In the genomic region with DNA sequence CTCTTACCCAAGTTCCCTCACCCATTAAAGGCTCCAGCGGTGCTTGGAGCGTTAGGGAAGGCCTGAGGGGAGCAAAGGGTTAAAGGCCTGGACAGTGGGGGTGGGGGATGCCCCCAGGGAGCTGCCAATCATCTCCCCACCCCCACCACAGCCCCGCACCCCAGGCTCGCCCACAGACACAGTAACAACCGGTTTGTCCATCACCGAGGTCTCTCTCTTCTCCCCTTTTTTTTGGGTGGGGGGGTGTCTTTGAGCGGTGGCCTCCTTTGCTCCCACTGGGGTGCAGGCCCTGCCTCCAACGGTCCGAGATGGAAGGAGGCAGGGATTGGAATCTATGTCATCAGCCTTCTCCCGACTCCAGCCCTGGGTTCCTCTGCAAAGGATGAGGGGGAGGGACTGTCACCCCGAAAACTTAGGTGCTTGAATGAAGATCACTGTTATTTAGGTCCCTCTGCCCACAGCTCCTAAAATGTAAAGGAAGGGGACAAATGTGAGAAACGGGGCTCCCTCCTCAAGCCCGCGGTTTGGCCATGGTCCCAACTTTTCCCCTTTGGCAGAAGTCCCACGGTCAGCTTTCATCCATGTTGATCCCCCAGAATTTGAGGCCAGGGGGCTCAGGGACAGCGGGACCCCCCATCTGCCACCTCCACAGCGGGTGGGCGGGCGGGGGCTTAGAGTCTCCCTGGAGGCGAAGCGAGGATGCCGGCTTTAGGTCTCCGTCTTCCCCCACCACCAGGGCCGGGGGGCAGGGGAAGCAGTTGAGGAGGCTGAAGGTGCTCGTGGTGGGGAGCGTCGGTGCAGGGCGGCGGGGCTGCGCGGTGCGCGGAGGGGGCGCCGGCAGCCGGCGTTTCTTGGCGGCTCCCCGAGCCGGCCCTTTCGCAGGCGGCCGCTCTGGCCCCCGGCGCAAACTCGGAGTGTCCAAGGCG, we compare ENCODE assay signal across 9 cellular contexts. TPM values are rescaled to one million over a fixed set of nuclear protein-coding genes. Genes with fewer than 3 reads are reported as not detected.
DNase-seq lines count a peak whose midpoint lies in the region; ATAC-seq, FAIRE-seq and TF ChIP-seq lines count a peak whose summit lies in the region.
"Had no signal": no experiment of that assay in that cellular context is flagged by ENCODE, and none has a peak within 500 bp of the region (broad histone marks: within the 10 kb centered on the region; RNA-seq: fewer than 3 reads in every experiment).

No MANE protein-coding gene starts in this region.

- H3K4me1 Mint-ChIP-seq in stimulated activated naive CD8-positive, alpha-beta T cell treated with anti-CD3 and anti-CD28 coated beads, Interleukin-15, Interleukin-2, amounts not matched to agents 100 ng/mL and 50 ng/mL, for 24 hours (ENCODE audit: low read depth): peaks cover 51% of the 10 kb centered on the region
- peaks cover 40% of the 10 kb centered on the region for H3K4me1 Mint-ChIP-seq in activated naive CD8-positive, alpha-beta T cell treated with anti-CD3 and anti-CD28 coated beads for 36 hours

- ATAC-seq in stimulated activated naive CD8-positive, alpha-beta T cell treated with anti-CD3 and anti-CD28 coated beads, Interleukin-15, Interleukin-2, amounts not matched to agents 100 U/mL and 50 U/mL, for 24 hours: no peak
- ATAC-seq in GM21825 (IDR thresholded peaks at IDR 0.05; ENCODE audit: unreplicated experiment) (no peak), foreskin keratinocyte (no peak)

- H3K4me1 ChIP-seq in mesodermal cell (ENCODE audit: control insufficient read depth, insufficient read depth, low read length, poor library complexity, severe bottlenecking) (peaks cover 23% of the 10 kb centered on the region), kidney (ENCODE audit: control insufficient read depth in 1 of 2, insufficient read depth in 1 of 2, low read depth in 1 of 2, low read length in 2 of 2) (peaks cover 3 to 9% of the 10 kb centered on the region in 2 donors), foreskin keratinocyte (no peaks in the 10 kb centered on the region)

- H3K4me3 Mint-ChIP-seq in stimulated activated naive CD8-positive, alpha-beta T cell treated with anti-CD3 and anti-CD28 coated beads, Interleukin-15, Interleukin-2, amounts not matched to agents 100 ng/mL and 50 ng/mL, for 24 hours: peak overlapping the region; percentile 81
- H3K4me3 Mint-ChIP-seq in activated naive CD8-positive, alpha-beta T cell treated with anti-CD3 and anti-CD28 coated beads for 36 hours: peak overlapping the region; percentile 75

- DNase-seq in stimulated activated naive CD8-positive, alpha-beta T cell treated with anti-CD3 and anti-CD28 coated beads, Interleukin-15, Interleukin-2, amounts not matched to agents 100 U/mL and 50 U/mL, for 24 hours: no peak
- peak; percentile 29 for DNase-seq in activated naive CD8-positive, alpha-beta T cell treated with anti-CD3 and anti-CD28 coated beads for 36 hours
- no peak for DNase-seq in SKM-1 (lab: John Stamatoyannopoulos, UW; ENCODE audit: unreplicated experiment)
- DNase-seq in kidney: no peak
- no peak for DNase-seq in foreskin keratinocyte
- DNase-seq: NCI-H748 treated with DMSO at 0.1 percent for 48 hours had no signal

- no peaks in the 10 kb centered on the region for H3K9me3 Mint-ChIP-seq in stimulated activated naive CD8-positive, alpha-beta T cell treated with anti-CD3 and anti-CD28 coated beads, Interleukin-15, Interleukin-2, amounts not matched to agents 100 ng/mL and 50 ng/mL, for 24 hours
- no peaks in the 10 kb centered on the region for H3K9me3 Mint-ChIP-seq in activated naive CD8-positive, alpha-beta T cell treated with anti-CD3 and anti-CD28 coated beads for 36 hours

- no peaks in the 10 kb centered on the region for H3K9me3 ChIP-seq in mesodermal cell (ENCODE audit: control insufficient read depth, low read length)
- H3K9me3 ChIP-seq in kidney (ENCODE audit: control insufficient read depth in 1 of 2, low read length in 2 of 2): no peaks in the 10 kb centered on the region

- FAIRE-seq in kidney (lab: Jason Lieb, UNC): no peak

- H3K27ac ChIP-seq in mesodermal cell (ENCODE audit: low read depth, low read length, severe bottlenecking) (no peak overlapping the region), kidney (ENCODE audit: low read depth in 2 of 2, low read length in 2 of 2) (no peak overlapping the region), foreskin keratinocyte (no peak overlapping the region)

- peaks cover 6% of the 10 kb centered on the region for H3K36me3 Mint-ChIP-seq in stimulated activated naive CD8-positive, alpha-beta T cell treated with anti-CD3 and anti-CD28 coated beads, Interleukin-15, Interleukin-2, amounts not matched to agents 100 ng/mL and 50 ng/mL, for 24 hours (ENCODE audit: low read depth)
- H3K36me3 Mint-ChIP-seq in activated naive CD8-positive, alpha-beta T cell treated with anti-CD3 and anti-CD28 coated beads for 36 hours: peaks cover 18% of the 10 kb centered on the region

- no peak overlapping the region for H3K27ac Mint-ChIP-seq in stimulated activated naive CD8-positive, alpha-beta T cell treated with anti-CD3 and anti-CD28 coated beads, Interleukin-15, Interleukin-2, amounts not matched to agents 100 ng/mL and 50 ng/mL, for 24 hours
- H3K27ac Mint-ChIP-seq in activated naive CD8-positive, alpha-beta T cell treated with anti-CD3 and anti-CD28 coated beads for 36 hours: no peak overlapping the region

- H3K9ac ChIP-seq in kidney (ENCODE audit: low read length in 2 of 2): no peak overlapping the region

- WGBS in mesodermal cell (ENCODE audit: insufficient coverage in 2 of 2), 2 experiments: 1 to 2% methylated on average over 28 of the region's 47 CpGs

- peaks cover 62% of the 10 kb centered on the region for H3K27me3 ChIP-seq in foreskin keratinocyte

- H3K36me3 ChIP-seq in mesodermal cell (ENCODE audit: control insufficient read depth, insufficient read depth, low read length) (no peaks in the 10 kb centered on the region), kidney (ENCODE audit: control insufficient read depth in 1 of 2, insufficient read depth in 2 of 2, low read length in 2 of 2) (no peaks in the 10 kb centered on the region)

- H3K27me3 Mint-ChIP-seq in stimulated activated naive CD8-positive, alpha-beta T cell treated with anti-CD3 and anti-CD28 coated beads, Interleukin-15, Interleukin-2, amounts not matched to agents 100 ng/mL and 50 ng/mL, for 24 hours: peaks cover 36% of the 10 kb centered on the region
- H3K27me3 Mint-ChIP-seq in activated naive CD8-positive, alpha-beta T cell treated with anti-CD3 and anti-CD28 coated beads for 36 hours: peaks cover 46% of the 10 kb centered on the region

- intact Hi-C loops in kidney (cut with DNase I): loop anchor here (5.0 kb wide), 1 partner anchor 59 kb away; a partner anchor contains a TSS

- no peak for TF ChIP-seq CTCF in kidney (IDR thresholded peaks at IDR 0.05; ENCODE audit: borderline replicate concordance, extremely low read depth, insufficient read depth)
- TF ChIP-seq CTCF in foreskin keratinocyte (conservative IDR thresholded peaks at IDR 0.05): no peak

- peak overlapping the region; percentile 62 for H3K4me3 ChIP-seq in mesodermal cell (ENCODE audit: extremely low read depth, insufficient read depth, low read length, poor library complexity, severe bottlenecking)
- no peak overlapping the region for H3K4me3 ChIP-seq in kidney (ENCODE audit: low read length in 2 of 2)

RNA-seq across cellular contexts. Expression of a gene that starts 1.7 kb away (rescaled TPM):
- total RNA-seq in activated naive CD8-positive, alpha-beta T cell treated with anti-CD3 and anti-CD28 coated beads for 36 hours: 10 to 100 TPM; 33.6 to 33.7 TPM
- 7.0 TPM for polyA plus RNA-seq in mesodermal cell (2013, experiment 1 of 2)
- 5.7 TPM for polyA plus RNA-seq in mesodermal cell (2013, experiment 2 of 2)
- 1.3 TPM for total RNA-seq in kidney
- polyA plus RNA-seq in kidney (ENCODE audit: insufficient read depth, low read depth, low replicate concordance): 0.49 TPM
- total RNA-seq in foreskin keratinocyte: 5.2 and 6.5 TPM in 2 replicates
- polyA plus RNA-seq in foreskin keratinocyte: 4.6 and 6.5 TPM in 2 replicates

RNA-seq across cellular contexts. Expression of a gene that starts 32.0 kb away (rescaled TPM):
- 100 to 1,000 TPM; 125 to 130 TPM for total RNA-seq in activated naive CD8-positive, alpha-beta T cell treated with anti-CD3 and anti-CD28 coated beads for 36 hours
- 29.5 TPM for polyA plus RNA-seq in mesodermal cell (2013, experiment 1 of 2)
- polyA plus RNA-seq in mesodermal cell (2013, experiment 2 of 2): 25.8 TPM
- total RNA-seq in kidney (199 TPM), foreskin keratinocyte (25.6 and 28.8 TPM in 2 replicates)
- polyA plus RNA-seq in kidney (ENCODE audit: insufficient read depth, low read depth, low replicate concordance) (34.3 TPM), foreskin keratinocyte (12.3 and 12.8 TPM in 2 replicates)

RNA-seq across cellular contexts. Expression of a gene that starts 57.1 kb away (rescaled TPM):
- total RNA-seq in activated naive CD8-positive, alpha-beta T cell treated with anti-CD3 and anti-CD28 coated beads for 36 hours: 10 to 100 TPM; 54.3 to 57.4 TPM
- 11.4 TPM for polyA plus RNA-seq in mesodermal cell (2013, experiment 1 of 2)
- polyA plus RNA-seq in mesodermal cell (2013, experiment 2 of 2): 12.5 TPM
- total RNA-seq in kidney (37.7 TPM), foreskin keratinocyte (23.2 and 27.2 TPM in 2 replicates)
- polyA plus RNA-seq in kidney (ENCODE audit: insufficient read depth, low read depth, low replicate concordance) (152 TPM), foreskin keratinocyte (62.4 and 68.4 TPM in 2 replicates)
